ENCODE assay signal across 2 cellular contexts in the genomic region with DNA sequence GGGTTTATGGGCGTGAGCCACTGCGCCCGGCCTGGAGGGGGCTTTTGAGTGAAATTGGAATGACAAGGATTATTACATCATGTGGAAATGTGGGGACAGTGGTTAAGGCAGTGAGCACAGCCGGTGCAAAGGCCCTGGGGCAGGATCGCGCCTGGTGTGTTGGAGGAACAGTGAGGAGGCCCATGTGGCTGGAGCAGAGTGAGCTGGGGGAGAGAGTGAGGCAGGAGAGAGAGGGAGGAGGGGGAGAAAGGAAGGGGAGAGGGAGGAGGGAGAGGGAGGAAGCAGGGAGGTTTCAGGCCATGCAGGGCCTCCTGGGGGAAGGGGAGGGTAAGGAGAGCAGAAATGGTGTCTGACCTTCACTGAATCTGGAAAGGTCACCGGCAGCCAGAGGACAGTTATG.
A peak's percentile ranks its signal among the peaks of the same experiment; 100 is the strongest.
TF ChIP-seq lines count a peak whose summit lies in the region.

No MANE protein-coding gene starts in this region.

TF ChIP-seq in HepG2, 621 proteins besides CTCF, POLR2A, EP300 and RAD21:
- TF ChIP-seq ZMYM3 (CRISPR knock-in tag; IDR thresholded peaks at IDR 0.05) (peak; percentile 43; the same call in 1 of the 2 replicates), ZKSCAN1 (IDR thresholded peaks at IDR 0.05; ENCODE audit: low read length) (no peak)
TF ChIP-seq in HepG2: peak in this region for 1.

TF ChIP-seq in WTC11, 78 proteins besides CTCF, POLR2A, EP300 and RAD21:
- TF ChIP-seq GTF2I (CRISPR knock-in tag; conservative IDR thresholded peaks at IDR 0.05) (0 out of 2 replicates have a peak, but pooled peaks have one; percentile 73), ZBTB43 (CRISPR knock-in tag; IDR thresholded peaks at IDR 0.05) (no peak)
